Comparison of ENCODE assay signal across 8 cellular contexts in genomic region chr12:108833355-108833733, GRCh38. TPM values are rescaled to one million over a fixed set of nuclear protein-coding genes. Genes with fewer than 3 reads are reported as not detected.
DNase-seq lines count a peak whose midpoint lies in the region; TF ChIP-seq lines count a peak whose summit lies in the region.

No MANE protein-coding gene starts in this region.

- no peak overlapping the region for H3K4me3 Mint-ChIP-seq in activated CD4-positive, alpha-beta T cell treated with anti-CD3 and anti-CD28 coated beads, Interleukin-2, amount 10 ng/mL, durations not matched to agents 7 days and 5 days

- TF ChIP-seq CTCF in astrocyte of the spinal cord (IDR thresholded peaks at IDR 0.05; ENCODE audit: low read depth, low read length), result no peak
- TF ChIP-seq CTCF in spleen (IDR thresholded peaks at IDR 0.05 in 8 of 11, conservative IDR thresholded peaks at IDR 0.05 in 3 of 11), result no peak

- CTCF ChIA-PET in activated CD4-positive, alpha-beta T cell treated with anti-CD3 and anti-CD28 coated beads, Interleukin-2, amount 10 ng/mL, durations not matched to agents 7 days and 5 days (lab: Charles Lee), result interaction anchor here (1.2 to 2.1 kb wide), 2 partner anchors 22 to 23 kb away, joined by 3 to 4 read pairs; no protein-coding TSS in a partner anchor

- H3K9me3 ChIP-seq in spleen, result no peaks in the 10 kb centered on the region

- in situ Hi-C loops in astrocyte of the spinal cord (cut with HindIII; ENCODE audit: low sequenced_read_pairs), result no loop called here

- H3K4me1 Mint-ChIP-seq in activated CD4-positive, alpha-beta T cell treated with anti-CD3 and anti-CD28 coated beads, Interleukin-2, amount 10 ng/mL, durations not matched to agents 7 days and 5 days, result peaks cover 68% of the 10 kb centered on the region

- TF ChIP-seq POLR2A in spleen (IDR thresholded peaks at IDR 0.05), result no peak

- intact Hi-C loops in spleen (cut with DNase I; ENCODE audit: low total_unique reads), result no loop called here

- H3K4me1 ChIP-seq in spleen, result peaks cover 24 to 97% (median 62%) of the 10 kb centered on the region in 6 donors

- no peak overlapping the region for H3K27ac Mint-ChIP-seq in activated CD4-positive, alpha-beta T cell treated with anti-CD3 and anti-CD28 coated beads, Interleukin-2, amount 10 ng/mL, durations not matched to agents 7 days and 5 days

- peaks cover 0 to 75% (median 22%) of the 10 kb centered on the region in 6 donors for H3K36me3 ChIP-seq in spleen

- H3K4me3 ChIP-seq in astrocyte of the spinal cord (ENCODE audit: low read depth, low read length), result no peak overlapping the region
- no peak overlapping the region for H3K4me3 ChIP-seq in spleen

- 59 to 82% (median 78%) methylated on average over 9 of the region's 9 CpGs for WGBS in spleen, 5 donors

- H3K27ac ChIP-seq in spleen, result peak overlapping the region; percentile 6 to 87 (median 69)

- DNase-seq in HCEC 1CT (peak; percentile 90), astrocyte of the spinal cord (ENCODE audit: low read depth, low spot score) (peak; percentile 89), iris pigment epithelial cell (ENCODE audit: low read depth) (peak; percentile 89), spleen (peak; percentile 46), DMS153 (lab: John Stamatoyannopoulos, UW) (no peak), T-helper 9 cell (no peak)
- no peak for DNase-seq in stimulated activated CD8-positive, alpha-beta memory T cell treated with anti-CD3 and anti-CD28 coated beads, Interleukin-4, amount 100 ng/mL, for 48 hours
- no peak for DNase-seq in activated CD4-positive, alpha-beta T cell treated with anti-CD3 and anti-CD28 coated beads, Interleukin-2, amount 10 ng/mL, durations not matched to agents 7 days and 5 days

- no peaks in the 10 kb centered on the region for H3K27me3 ChIP-seq in spleen (replicated peaks in 1 of 7)

- H3K9me3 Mint-ChIP-seq in activated CD4-positive, alpha-beta T cell treated with anti-CD3 and anti-CD28 coated beads, Interleukin-2, amount 10 ng/mL, durations not matched to agents 7 days and 5 days, result no peaks in the 10 kb centered on the region

- POLR2A ChIA-PET in activated CD4-positive, alpha-beta T cell treated with anti-CD3 and anti-CD28 coated beads, Interleukin-2, amount 10 ng/mL, durations not matched to agents 7 days and 5 days (lab: Charles Lee), result no interaction called here

- H3K27me3 Mint-ChIP-seq in activated CD4-positive, alpha-beta T cell treated with anti-CD3 and anti-CD28 coated beads, Interleukin-2, amount 10 ng/mL, durations not matched to agents 7 days and 5 days, result no peaks in the 10 kb centered on the region

- H3K36me3 Mint-ChIP-seq in activated CD4-positive, alpha-beta T cell treated with anti-CD3 and anti-CD28 coated beads, Interleukin-2, amount 10 ng/mL, durations not matched to agents 7 days and 5 days (ENCODE audit: low read depth), result peaks cover 49% of the 10 kb centered on the region

RNA-seq across cellular contexts. Expression of gene SSH1, which starts 24.0 kb away (rescaled TPM):
- 10 to 100 TPM; 32.2 to 71.3 (median 47.8) TPM for total RNA-seq in spleen
- 1 to 10 TPM; 1.7 to 8.6 (median 2.7) TPM for polyA plus RNA-seq in spleen
- 10 to 100 TPM; 24.2 to 27.4 TPM for total RNA-seq in activated CD4-positive, alpha-beta T cell treated with anti-CD3 and anti-CD28 coated beads, Interleukin-2, amount 10 ng/mL, durations not matched to agents 7 days and 5 days

RNA-seq across cellular contexts. Expression of gene DAO, which starts 46.5 kb away (rescaled TPM):
- under 1 TPM in 1 of 7 donors, not detected in 6; 0.42 TPM for total RNA-seq in spleen
- polyA plus RNA-seq in spleen, result not detected
- total RNA-seq in activated CD4-positive, alpha-beta T cell treated with anti-CD3 and anti-CD28 coated beads, Interleukin-2, amount 10 ng/mL, durations not matched to agents 7 days and 5 days, result not detected

Comparison
In these comparisons a context has a peak if more than half of its experiments do, and no peak if none do; other contexts are left out.
1. DNase-seq: peak in HCEC 1CT (single experiment), astrocyte of the spinal cord (single experiment), iris pigment epithelial cell (single experiment) and spleen (single experiment); none in stimulated activated CD8-positive, alpha-beta memory T cell treated with anti-CD3 and anti-CD28 coated beads, Interleukin-4, amount 100 ng/mL, for 48 hours (single experiment), DMS153 (single experiment), activated CD4-positive, alpha-beta T cell treated with anti-CD3 and anti-CD28 coated beads, Interleukin-2, amount 10 ng/mL, durations not matched to agents 7 days and 5 days (single experiment) and T-helper 9 cell (single experiment).